Comparison of ENCODE assay signal across 8 cellular contexts in genomic region chr4:98639523-98639922, GRCh38. TPM values are rescaled to one million over a fixed set of nuclear protein-coding genes. Genes with fewer than 3 reads are reported as not detected.
DNase-seq lines count a peak whose midpoint lies in the region; ATAC-seq and TF ChIP-seq lines count a peak whose summit lies in the region.

No MANE protein-coding gene starts in this region.

- H3K9me3 Mint-ChIP-seq in HFFc6 = no peaks in the 10 kb centered on the region

- H3K4me3 ChIP-seq in MM.1S (ENCODE audit: low read length) (peak overlapping the region; percentile 52), mesenchymal stem cell (ENCODE audit: insufficient read depth in 1 of 2, low read depth in 1 of 2, low read length in 2 of 2) (peak overlapping the region in 1 of 2 experiments; percentile 54)

- no peak overlapping the region for H3K14ac ChIP-seq in mesenchymal stem cell (ENCODE audit: low read length in 2 of 2)

- H3K9me3 ChIP-seq in MM.1S (replicated peaks; ENCODE audit: insufficient read depth, low read length) (no peaks in the 10 kb centered on the region), mesenchymal stem cell (ENCODE audit: control insufficient read depth, low read length) (no peaks in the 10 kb centered on the region)

- H2BK5ac ChIP-seq in mesenchymal stem cell (ENCODE audit: low read depth, low read length, poor library complexity, severe bottlenecking) = no peak overlapping the region

- H3F3A ChIP-seq in MM.1S (ENCODE audit: insufficient read depth, low read length) = peaks cover 17% of the 10 kb centered on the region

- peak; percentile 81 for ATAC-seq in GM18868 (IDR thresholded peaks at IDR 0.05; ENCODE audit: unreplicated experiment)

- H3K27me3 ChIP-seq in MM.1S (replicated peaks; ENCODE audit: insufficient read depth, low read length) (no peaks in the 10 kb centered on the region), mesenchymal stem cell (ENCODE audit: control insufficient read depth in 1 of 2, insufficient read depth in 1 of 2, low read length in 2 of 2) (no peaks in the 10 kb centered on the region)

- H2AFZ ChIP-seq in MM.1S (ENCODE audit: low read length) (peak overlapping the region; percentile 40), mesenchymal stem cell (ENCODE audit: low read depth, low read length) (no peak overlapping the region)

- peaks cover 8% of the 10 kb centered on the region; the same call in 1 of the 2 replicates for H3K36me3 Mint-ChIP-seq in HFFc6 (ENCODE audit: low read depth)

- H4K8ac ChIP-seq in mesenchymal stem cell (ENCODE audit: low read length) = peak overlapping the region; percentile 4

- H2BK120ac ChIP-seq in mesenchymal stem cell (ENCODE audit: low read depth, low read length) = no peak overlapping the region

- no peak overlapping the region for H2BK12ac ChIP-seq in mesenchymal stem cell (ENCODE audit: low read length in 2 of 2)

- H3K4me1 ChIP-seq in MM.1S (ENCODE audit: low read length) = peaks cover 28% of the 10 kb centered on the region
- peaks cover 9% of the 10 kb centered on the region for H3K4me1 ChIP-seq in mesenchymal stem cell (ENCODE audit: control insufficient read depth, insufficient read depth, low read depth, low read length)

- DNase-seq in HFFc6 (no peak), MM.1S (peak; percentile 81), mesenchymal stem cell (peak; percentile 47), ACHN (no peak), foreskin melanocyte (no peak), Kasumi-1 (lab: John Stamatoyannopoulos, UW) (no peak), NCI-H774 (lab: John Stamatoyannopoulos, UW) (no peak)

- no peak overlapping the region for H3K23ac ChIP-seq in mesenchymal stem cell (ENCODE audit: low read length in 2 of 2)

- H3K27me3 Mint-ChIP-seq in HFFc6 (ENCODE audit: insufficient read depth) = no peaks in the 10 kb centered on the region

- H3K4me3 Mint-ChIP-seq in HFFc6 = peak overlapping the region; percentile 39

- no peak overlapping the region for H4K91ac ChIP-seq in mesenchymal stem cell (ENCODE audit: low read length)

- peak overlapping the region; percentile 67 for H3K27ac Mint-ChIP-seq in HFFc6

- no peaks in the 10 kb centered on the region for H4K20me1 ChIP-seq in MM.1S (ENCODE audit: insufficient read depth, low read length)

- H3K4ac ChIP-seq in mesenchymal stem cell (ENCODE audit: low read depth in 1 of 2, low read length in 2 of 2) = no peak overlapping the region

- peaks cover 40% of the 10 kb centered on the region for H3K79me2 ChIP-seq in MM.1S (ENCODE audit: low read length)

- in situ Hi-C loops in ACHN (cut with HindIII; ENCODE audit: low pct_ligation_motif_present, low pct_unique_long_range_greater_than_20kb, low sequenced_read_pairs) = no loop called here

- TF ChIP-seq CTCF in HFFc6 (IDR thresholded peaks at IDR 0.05) (no peak), MM.1S (IDR thresholded peaks at IDR 0.05; ENCODE audit: low read length) (no peak)

- peaks cover 69% of the 10 kb centered on the region for H3K4me1 Mint-ChIP-seq in HFFc6 (ENCODE audit: low read depth)

- H3K79me1 ChIP-seq in mesenchymal stem cell (replicated peaks; ENCODE audit: low read length, poor library complexity, severe bottlenecking) = peaks cover 7% of the 10 kb centered on the region

- no peaks in the 10 kb centered on the region for H3K9me2 ChIP-seq in MM.1S (replicated peaks; ENCODE audit: insufficient read depth, low read length)

- H3K27ac ChIP-seq in MM.1S (ENCODE audit: low read length) (peak overlapping the region; percentile 58; the same call in 1 of the 2 replicates), mesenchymal stem cell (ENCODE audit: low read length, poor library complexity, severe bottlenecking) (no peak overlapping the region)

- H3K9ac ChIP-seq in MM.1S (ENCODE audit: low read length) (peak overlapping the region; percentile 7; the same call in 1 of the 2 replicates), mesenchymal stem cell (ENCODE audit: low read length) (peak overlapping the region; percentile 37)

- no peak overlapping the region for H2BK15ac ChIP-seq in mesenchymal stem cell (ENCODE audit: low read depth, poor library complexity, severe bottlenecking)

- H2AK5ac ChIP-seq in mesenchymal stem cell (ENCODE audit: low read length, severe bottlenecking) = no peak overlapping the region

- H3K36me3 ChIP-seq in MM.1S (replicated peaks; ENCODE audit: insufficient read depth, low read length) (no peaks in the 10 kb centered on the region), mesenchymal stem cell (ENCODE audit: control insufficient read depth in 1 of 2, insufficient read depth in 2 of 2, low read depth in 1 of 2, low read length in 2 of 2) (no peaks in the 10 kb centered on the region)

- peak overlapping the region in 1 of 2 experiments; percentile 5 for H3K18ac ChIP-seq in mesenchymal stem cell (ENCODE audit: low read depth in 1 of 2, low read length in 2 of 2)

- 100% methylated on average over 1 of the region's 2 CpGs for WGBS in mesenchymal stem cell

- H3K4me2 ChIP-seq in MM.1S (ENCODE audit: low read depth, low read length) = peak overlapping the region; percentile 65
- no peak overlapping the region for H3K4me2 ChIP-seq in mesenchymal stem cell (ENCODE audit: low read length, poor library complexity, severe bottlenecking)

RNA-seq across cellular contexts. Expression of gene TSPAN5, which starts 18.9 kb away (rescaled TPM):
- 10 to 100 TPM; 59.6 to 75.4 (median 67.6) TPM for total RNA-seq in HFFc6 (2021; fragmentation: NEBNext Ultra II Directional; extraction: Animal tissue kit (Norgen Biotek cat#: 25700))
- polyA plus RNA-seq in mesenchymal stem cell (2013, experiment 1 of 2) = 20.4 TPM
- 22.2 TPM for polyA plus RNA-seq in mesenchymal stem cell (2013, experiment 2 of 2)

Comparison
In these comparisons a context has a peak if more than half of its experiments do, and no peak if none do; other contexts are left out.
1. DNase-seq: peak in MM.1S (single experiment) and mesenchymal stem cell (single experiment); none in HFFc6 (single experiment), ACHN (single experiment), foreskin melanocyte (single experiment), Kasumi-1 (0 of 2) and NCI-H774 (single experiment).